18 cellular contexts compared by ENCODE assay signal in the genomic region with DNA sequence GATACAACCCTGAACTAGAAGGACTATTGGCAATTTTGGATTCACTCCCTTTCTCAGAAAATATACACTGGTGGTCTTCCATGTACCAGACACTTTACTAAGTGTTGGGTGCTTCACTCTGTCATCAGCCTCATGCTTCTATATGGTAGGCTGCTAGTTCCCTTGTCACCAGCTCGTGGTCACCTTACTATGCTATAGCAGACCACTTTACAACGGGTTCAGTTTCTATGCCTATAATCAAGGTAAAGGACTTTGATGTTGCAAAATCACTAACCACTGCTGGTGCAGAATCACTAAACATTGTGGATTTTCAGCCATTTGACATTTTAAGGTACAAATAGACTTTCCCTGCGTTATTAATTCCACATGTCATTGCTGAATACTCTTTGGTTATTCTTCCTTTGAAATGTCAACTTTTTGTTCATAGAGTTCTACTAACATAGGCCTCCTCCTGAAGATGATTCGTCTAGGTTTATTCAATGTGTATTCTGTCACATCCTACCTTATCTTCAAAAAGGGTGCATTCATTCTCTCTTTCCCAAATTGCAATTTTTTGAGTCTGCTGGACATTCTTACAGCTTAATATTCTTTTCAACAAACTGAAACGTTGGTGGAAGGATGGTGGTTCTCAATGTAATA.
"Had no signal": no experiment of that assay in that cellular context is flagged by ENCODE, and none has a peak within 500 bp of the region (broad histone marks: within the 10 kb centered on the region; RNA-seq: fewer than 3 reads in every experiment).

No MANE protein-coding gene starts in this region.

- H3K9me3 ChIP-seq: transverse colon, vagina had no signal

- H3K27me3 Mint-ChIP-seq: memory B cell; natural killer cell treated with Interleukin-12 subunit alpha and Interleukin-12 subunit beta and Interleukin-15 and Interleukin-18, amount 100 ng/mL, for 72 hours; stimulated activated memory B cell treated with anti-CD40 and anti-IgM and Interleukin-4, amounts not matched to agents 10 μg/mL and 1 μg/mL and 100 μg/mL, for 72 hours had no signal

- H3K36me3 ChIP-seq: transverse colon, vagina had no signal

- H3K9me3 Mint-ChIP-seq: memory B cell; natural killer cell treated with Interleukin-12 subunit alpha and Interleukin-12 subunit beta and Interleukin-15 and Interleukin-18, amount 100 ng/mL, for 72 hours; stimulated activated memory B cell treated with anti-CD40 and anti-IgM and Interleukin-4, amounts not matched to agents 10 μg/mL and 1 μg/mL and 100 μg/mL, for 72 hours; WTC11 had no signal

- H3K27me3 ChIP-seq: hepatocyte, transverse colon, vagina had no signal

- H3K4me2 ChIP-seq: hepatocyte had no signal

- DNase-seq: activated CD4-positive, alpha-beta T cell treated with anti-CD3 and anti-CD28 coated beads for 48 hours; activated gamma-delta T cell; caudate nucleus; nucleus accumbens; posterior cingulate gyrus; transverse colon had no signal

- H2AFZ ChIP-seq: hepatocyte had no signal

- H3K79me2 ChIP-seq: hepatocyte had no signal

- ATAC-seq: esophagus mucosa; left lobe of liver; stimulated activated memory B cell treated with anti-CD40 and anti-IgM and Interleukin-4, amounts not matched to agents 10 μg/mL and 1 μg/mL and 100 μg/mL, for 72 hours; WTC11 had no signal

- FAIRE-seq: colon, endometrium, keratinocyte, TTC549 had no signal

- H3K4me1 ChIP-seq: transverse colon, vagina had no signal

- H3K27ac ChIP-seq: hepatocyte, transverse colon, vagina had no signal

- H3K4me3 Mint-ChIP-seq: memory B cell; natural killer cell treated with Interleukin-12 subunit alpha and Interleukin-12 subunit beta and Interleukin-15 and Interleukin-18, amount 100 ng/mL, for 72 hours; stimulated activated memory B cell treated with anti-CD40 and anti-IgM and Interleukin-4, amounts not matched to agents 10 μg/mL and 1 μg/mL and 100 μg/mL, for 72 hours; WTC11 had no signal

- H3K4me3 ChIP-seq: hepatocyte, transverse colon, vagina had no signal

- H3K27ac Mint-ChIP-seq: memory B cell; stimulated activated memory B cell treated with anti-CD40 and anti-IgM and Interleukin-4, amounts not matched to agents 10 μg/mL and 1 μg/mL and 100 μg/mL, for 72 hours; WTC11 had no signal
